In the genomic region with DNA sequence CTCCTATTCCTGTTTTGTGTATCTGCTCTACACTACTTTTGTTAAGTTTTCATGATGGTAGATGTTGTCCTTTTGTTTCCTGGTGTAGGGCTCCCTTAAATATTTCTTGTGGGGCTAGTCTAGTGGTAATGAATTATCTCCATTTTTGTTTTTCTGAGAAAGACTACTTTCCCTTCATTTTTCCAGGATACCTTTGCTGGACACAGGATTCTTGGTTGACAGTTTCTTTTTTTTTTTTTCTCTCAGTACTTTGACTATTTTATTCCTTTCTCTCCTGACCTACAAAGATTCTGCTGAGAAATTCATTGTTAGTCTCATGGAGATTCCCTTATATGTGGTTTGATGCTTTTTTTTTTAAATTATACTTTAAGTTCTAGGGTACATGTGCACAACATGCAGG, we compare ENCODE assay signal across 37 cellular contexts.
"Had no signal": no experiment of that assay in that cellular context is flagged by ENCODE, and none has a peak within 500 bp of the region (broad histone marks: within the 10 kb centered on the region; RNA-seq: fewer than 3 reads in every experiment).

No MANE protein-coding gene starts in this region.

- H3K4me1 Mint-ChIP-seq: activated B cell treated with CpG ODN at 0.5 μM for 24 hours; activated CD8-positive, alpha-beta memory T cell treated with anti-CD3 and anti-CD28 coated beads, Interleukin-2, amount 10 ng/mL, durations not matched to agents 7 days and 5 days; activated naive CD4-positive, alpha-beta T cell treated with anti-CD3 and anti-CD28 coated beads, Interleukin-2, amount 50 U/mL, for 24 hours; activated naive CD8-positive, alpha-beta T cell treated with anti-CD3 and anti-CD28 coated beads for 36 hours; activated naive CD8-positive, alpha-beta T cell treated with anti-CD3 and anti-CD28 coated beads, Interleukin-2, amount 50 U/mL, for 24 hours; brain; endodermal cell; T-helper 17 cell had no signal

- H3K4me3 ChIP-seq: adrenal gland, ascending aorta, breast epithelium, cardiac muscle cell, colonic mucosa, heart left ventricle, hepatocyte had no signal

- H3K4me2 ChIP-seq: hepatocyte had no signal

- H3K4me1 ChIP-seq: adrenal gland, ascending aorta, breast epithelium, colonic mucosa, heart left ventricle had no signal

- ATAC-seq: activated CD4-positive, CD25-positive, alpha-beta regulatory T cell treated with anti-CD3 and anti-CD28 coated beads, Interleukin-2, amount 50 U/mL, for 24 hours; activated CD8-positive, alpha-beta memory T cell treated with anti-CD3 and anti-CD28 coated beads, Interleukin-2, amount 10 ng/mL, durations not matched to agents 7 days and 5 days; activated CD8-positive, alpha-beta T cell treated with anti-CD3 and anti-CD28 coated beads, Interleukin-2, amount 10 ng/mL, durations not matched to agents 7 days and 5 days; activated naive CD8-positive, alpha-beta T cell treated with anti-CD3 and anti-CD28 coated beads, Interleukin-2, amount 50 U/mL, for 24 hours; esophagus mucosa; heart left ventricle; T-helper 17 cell had no signal

- H3K27ac Mint-ChIP-seq: activated B cell treated with CpG ODN at 0.5 μM for 24 hours; activated CD4-positive, alpha-beta memory T cell treated with anti-CD3 and anti-CD28 coated beads for 36 hours; activated CD8-positive, alpha-beta memory T cell treated with anti-CD3 and anti-CD28 coated beads, Interleukin-2, amount 10 ng/mL, durations not matched to agents 7 days and 5 days; activated CD8-positive, alpha-beta T cell treated with anti-CD3 and anti-CD28 coated beads, Interleukin-2, amount 10 ng/mL, durations not matched to agents 7 days and 5 days; activated naive CD4-positive, alpha-beta T cell treated with anti-CD3 and anti-CD28 coated beads for 36 hours; activated naive CD8-positive, alpha-beta T cell treated with anti-CD3 and anti-CD28 coated beads for 36 hours; activated naive CD8-positive, alpha-beta T cell treated with anti-CD3 and anti-CD28 coated beads, Interleukin-2, amount 50 U/mL, for 24 hours; activated T-helper 1 cell treated with anti-CD3 and anti-CD28 coated beads, Interleukin-12 subunit alpha, Interleukin-12 subunit beta, Interleukin-2, Interleukin-4 antibody, amounts not matched to agents 30 ng/mL and 10 ng/mL and 1 ng/mL, durations not matched to agents 14 hours and 24 hours and 36 hours; activated T-helper 2 cell treated with anti-CD3 and anti-CD28 coated beads, Interferon-gamma antibody, Interleukin-2, Interleukin-4, amounts not matched to agents 10 μg/mL and 5 μg/mL and 100 μg/mL, durations not matched to agents 14 hours and 24 hours and 36 hours; brain; endodermal cell; T-helper 17 cell; T-helper 2 cell treated with Interferon-gamma antibody and Interleukin-4, amounts not matched to agents 5 μg/mL and 100 μg/mL, for 36 hours had no signal

- H3K27me3 Mint-ChIP-seq: activated B cell treated with CpG ODN at 0.5 μM for 24 hours; activated CD4-positive, alpha-beta memory T cell treated with anti-CD3 and anti-CD28 coated beads for 36 hours; activated CD8-positive, alpha-beta memory T cell treated with anti-CD3 and anti-CD28 coated beads, Interleukin-2, amount 10 ng/mL, durations not matched to agents 7 days and 5 days; activated naive CD4-positive, alpha-beta T cell treated with anti-CD3 and anti-CD28 coated beads, Interleukin-2, amount 50 U/mL, for 24 hours; activated naive CD8-positive, alpha-beta T cell treated with anti-CD3 and anti-CD28 coated beads for 36 hours; activated naive CD8-positive, alpha-beta T cell treated with anti-CD3 and anti-CD28 coated beads, Interleukin-2, amount 50 U/mL, for 24 hours; T-helper 17 cell had no signal

- H3K4me3 Mint-ChIP-seq: activated B cell treated with CpG ODN at 0.5 μM for 24 hours; activated CD4-positive, alpha-beta memory T cell treated with anti-CD3 and anti-CD28 coated beads for 36 hours; activated CD8-positive, alpha-beta memory T cell treated with anti-CD3 and anti-CD28 coated beads, Interleukin-2, amount 10 ng/mL, durations not matched to agents 7 days and 5 days; activated CD8-positive, alpha-beta T cell treated with anti-CD3 and anti-CD28 coated beads, Interleukin-2, amount 10 ng/mL, durations not matched to agents 7 days and 5 days; activated naive CD4-positive, alpha-beta T cell treated with anti-CD3 and anti-CD28 coated beads for 36 hours; activated naive CD4-positive, alpha-beta T cell treated with anti-CD3 and anti-CD28 coated beads, Interleukin-2, amount 50 U/mL, for 24 hours; activated naive CD8-positive, alpha-beta T cell treated with anti-CD3 and anti-CD28 coated beads for 36 hours; activated naive CD8-positive, alpha-beta T cell treated with anti-CD3 and anti-CD28 coated beads, Interleukin-2, amount 50 U/mL, for 24 hours; activated T-helper 1 cell treated with anti-CD3 and anti-CD28 coated beads, Interleukin-12 subunit alpha, Interleukin-12 subunit beta, Interleukin-2, Interleukin-4 antibody, amounts not matched to agents 30 ng/mL and 10 ng/mL and 1 ng/mL, durations not matched to agents 14 hours and 24 hours and 36 hours; brain; endodermal cell; T-helper 17 cell; T-helper 2 cell treated with Interferon-gamma antibody and Interleukin-4, amounts not matched to agents 5 μg/mL and 100 μg/mL, for 36 hours had no signal

- H3K27me3 ChIP-seq: adrenal gland, ascending aorta, breast epithelium, cardiac muscle cell, colonic mucosa, heart left ventricle, hepatocyte had no signal

- H2AFZ ChIP-seq: hepatocyte had no signal

- DNase-seq: activated B cell treated with CpG ODN at 0.5 μM for 24 hours; activated CD4-positive, alpha-beta memory T cell treated with anti-CD3 and anti-CD28 coated beads for 36 hours; activated CD4-positive, alpha-beta T cell treated with anti-CD3 and anti-CD28 coated beads for 48 hours; activated CD4-positive, alpha-beta T cell treated with anti-CD3 and anti-CD28 coated beads, Interleukin-2, amount 50 U/mL, for 1 hour; activated CD8-positive, alpha-beta memory T cell treated with anti-CD3 and anti-CD28 coated beads, Interleukin-2, amount 10 ng/mL, durations not matched to agents 7 days and 5 days; activated CD8-positive, alpha-beta memory T cell treated with anti-CD3 and anti-CD28 coated beads, Interleukin-2, amount 50 U/mL, for 4 hours; activated CD8-positive, alpha-beta T cell treated with anti-CD3 and anti-CD28 coated beads, Interleukin-2, amount 10 ng/mL, durations not matched to agents 7 days and 5 days; activated effector memory CD4-positive, alpha-beta T cell treated with anti-CD3 and anti-CD28 coated beads, Interleukin-2, amount 50 U/mL, for 16 hours; activated naive CD4-positive, alpha-beta T cell treated with anti-CD3 and anti-CD28 coated beads for 36 hours; activated naive CD8-positive, alpha-beta T cell treated with anti-CD3 and anti-CD28 coated beads for 36 hours; activated naive CD8-positive, alpha-beta T cell treated with anti-CD3 and anti-CD28 coated beads, Interleukin-2, amount 50 U/mL, for 24 hours; activated T-cell treated with anti-CD3 and anti-CD28 coated beads, Interleukin-2, amount 50 U/mL, for 1 hour; activated T-cell treated with anti-CD3 and anti-CD28 coated beads, Interleukin-2, amount 50 U/mL, for 48 hours; adrenal gland; central memory CD4-positive, alpha-beta T cell; cerebellar nuclear complex; colonic mucosa; effector memory CD4-positive, alpha-beta T cell; endodermal cell; foreskin fibroblast; glutamatergic neuron; heart left ventricle; T-helper 17 cell; T1000; WERI-Rb-1 had no signal

- H3K79me2 ChIP-seq: hepatocyte had no signal

- H3K36me3 ChIP-seq: cardiac muscle cell, colonic mucosa had no signal

- FAIRE-seq: frontal cortex had no signal

- H3K9me3 ChIP-seq: colonic mucosa had no signal

- H3K27ac ChIP-seq: adrenal gland, ascending aorta, breast epithelium, cardiac muscle cell, colonic mucosa, heart left ventricle, hepatocyte, WERI-Rb-1 had no signal
